ENCODE assay signal across 1 cellular context in the genomic region with DNA sequence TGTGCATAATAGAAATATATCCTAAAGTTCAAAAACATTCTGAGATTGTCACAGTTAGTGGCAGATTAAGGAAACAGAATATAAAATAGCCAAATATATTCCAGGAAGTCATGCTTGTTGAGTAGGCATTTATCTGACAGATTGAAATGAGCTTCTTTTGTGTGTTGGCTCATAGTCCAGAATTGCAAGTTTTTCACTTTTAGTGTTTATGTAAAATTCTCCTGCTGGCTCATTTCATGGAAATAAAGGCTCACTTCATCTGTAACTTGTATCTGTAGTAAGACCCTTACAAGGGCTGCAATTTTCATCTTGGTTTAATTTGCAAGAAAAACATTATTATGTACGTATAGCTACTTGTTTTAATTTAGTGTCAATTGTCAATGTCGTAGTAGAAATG.
TF ChIP-seq lines count a peak whose summit lies in the region.

No MANE protein-coding gene starts in this region.

TF ChIP-seq in WTC11, 78 proteins besides CTCF, POLR2A, EP300 and RAD21 (continued from another document):
- TF ChIP-seq, protein P1, sequence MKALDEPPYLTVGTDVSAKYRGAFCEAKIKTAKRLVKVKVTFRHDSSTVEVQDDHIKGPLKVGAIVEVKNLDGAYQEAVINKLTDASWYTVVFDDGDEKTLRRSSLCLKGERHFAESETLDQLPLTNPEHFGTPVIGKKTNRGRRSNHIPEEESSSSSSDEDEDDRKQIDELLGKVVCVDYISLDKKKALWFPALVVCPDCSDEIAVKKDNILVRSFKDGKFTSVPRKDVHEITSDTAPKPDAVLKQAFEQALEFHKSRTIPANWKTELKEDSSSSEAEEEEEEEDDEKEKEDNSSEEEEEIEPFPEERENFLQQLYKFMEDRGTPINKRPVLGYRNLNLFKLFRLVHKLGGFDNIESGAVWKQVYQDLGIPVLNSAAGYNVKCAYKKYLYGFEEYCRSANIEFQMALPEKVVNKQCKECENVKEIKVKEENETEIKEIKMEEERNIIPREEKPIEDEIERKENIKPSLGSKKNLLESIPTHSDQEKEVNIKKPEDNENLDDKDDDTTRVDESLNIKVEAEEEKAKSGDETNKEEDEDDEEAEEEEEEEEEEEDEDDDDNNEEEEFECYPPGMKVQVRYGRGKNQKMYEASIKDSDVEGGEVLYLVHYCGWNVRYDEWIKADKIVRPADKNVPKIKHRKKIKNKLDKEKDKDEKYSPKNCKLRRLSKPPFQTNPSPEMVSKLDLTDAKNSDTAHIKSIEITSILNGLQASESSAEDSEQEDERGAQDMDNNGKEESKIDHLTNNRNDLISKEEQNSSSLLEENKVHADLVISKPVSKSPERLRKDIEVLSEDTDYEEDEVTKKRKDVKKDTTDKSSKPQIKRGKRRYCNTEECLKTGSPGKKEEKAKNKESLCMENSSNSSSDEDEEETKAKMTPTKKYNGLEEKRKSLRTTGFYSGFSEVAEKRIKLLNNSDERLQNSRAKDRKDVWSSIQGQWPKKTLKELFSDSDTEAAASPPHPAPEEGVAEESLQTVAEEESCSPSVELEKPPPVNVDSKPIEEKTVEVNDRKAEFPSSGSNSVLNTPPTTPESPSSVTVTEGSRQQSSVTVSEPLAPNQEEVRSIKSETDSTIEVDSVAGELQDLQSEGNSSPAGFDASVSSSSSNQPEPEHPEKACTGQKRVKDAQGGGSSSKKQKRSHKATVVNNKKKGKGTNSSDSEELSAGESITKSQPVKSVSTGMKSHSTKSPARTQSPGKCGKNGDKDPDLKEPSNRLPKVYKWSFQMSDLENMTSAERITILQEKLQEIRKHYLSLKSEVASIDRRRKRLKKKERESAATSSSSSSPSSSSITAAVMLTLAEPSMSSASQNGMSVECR (CRISPR knock-in tag; IDR thresholded peaks at IDR 0.05; ENCODE audit: borderline replicate concordance), result no peak
- TF ChIP-seq, protein P2, sequence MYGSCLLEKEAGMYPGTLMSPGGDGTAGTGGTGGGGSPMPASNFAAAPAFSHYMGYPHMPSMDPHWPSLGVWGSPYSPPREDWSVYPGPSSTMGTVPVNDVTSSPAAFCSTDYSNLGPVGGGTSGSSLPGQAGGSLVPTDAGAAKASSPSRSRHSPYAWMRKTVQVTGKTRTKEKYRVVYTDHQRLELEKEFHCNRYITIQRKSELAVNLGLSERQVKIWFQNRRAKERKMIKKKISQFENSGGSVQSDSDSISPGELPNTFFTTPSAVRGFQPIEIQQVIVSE (CRISPR knock-in tag; IDR thresholded peaks at IDR 0.05; ENCODE audit: borderline replicate concordance), result no peak
- TF ChIP-seq JUN (CRISPR knock-in tag; IDR thresholded peaks at IDR 0.05), result no peak
- no peak for TF ChIP-seq NFE2L1 (CRISPR knock-in tag; IDR thresholded peaks at IDR 0.05)
- TF ChIP-seq SMAD3 (CRISPR knock-in tag; IDR thresholded peaks at IDR 0.05; ENCODE audit: borderline replicate concordance), result no peak
- no peak for TF ChIP-seq ESRRA (CRISPR knock-in tag; IDR thresholded peaks at IDR 0.05; ENCODE audit: borderline replicate concordance)
TF ChIP-seq in WTC11: peak in this region for 0.
